Comparison of ENCODE assay signal across 25 cellular contexts in genomic region chr20:24501764-24502163, GRCh38. TPM values are rescaled to one million over a fixed set of nuclear protein-coding genes. Genes with fewer than 3 reads are reported as not detected.
DNase-seq lines count a peak whose midpoint lies in the region; ATAC-seq, FAIRE-seq and TF ChIP-seq lines count a peak whose summit lies in the region.
"Had no signal": no experiment of that assay in that cellular context is flagged by ENCODE, and none has a peak within 500 bp of the region (broad histone marks: within the 10 kb centered on the region; RNA-seq: fewer than 3 reads in every experiment).

No MANE protein-coding gene starts in this region.

- H3K9ac ChIP-seq in astrocyte (ENCODE audit: low read length) = peak overlapping the region; percentile 37
- H3K9ac ChIP-seq: BLaER1 treated with 17β-estradiol and CSF1 and Interleukin-3, amounts not matched to agents 10 nM and 100 nM had no signal

- H3K4me1 Mint-ChIP-seq in astrocyte (ENCODE audit: low read depth, unreplicated experiment) = peaks cover 54% of the 10 kb centered on the region
- peaks cover 15% of the 10 kb centered on the region for H3K4me1 Mint-ChIP-seq in glutamatergic neuron (ENCODE audit: low read depth, unreplicated experiment)

- no peak overlapping the region for H2AFZ ChIP-seq in astrocyte (ENCODE audit: low read depth, low read length)

- H3K4me3 ChIP-seq in heart right ventricle = no peak overlapping the region
- H3K4me3 ChIP-seq in astrocyte (ENCODE audit: insufficient read depth, low read depth, low read length) = no peak overlapping the region
- no peak overlapping the region for H3K4me3 ChIP-seq in spleen
- H3K4me3 ChIP-seq: BLaER1 treated with 17β-estradiol and CSF1 and Interleukin-3, amounts not matched to agents 10 nM and 100 nM; GM12878; MG63 had no signal

- H3K9me3 Mint-ChIP-seq in astrocyte (ENCODE audit: unreplicated experiment) (no peaks in the 10 kb centered on the region), glutamatergic neuron (ENCODE audit: unreplicated experiment) (peaks cover 5% of the 10 kb centered on the region)

- H3K9me3 ChIP-seq in heart right ventricle (no peaks in the 10 kb centered on the region), astrocyte (ENCODE audit: insufficient read depth, low read depth, low read length) (no peaks in the 10 kb centered on the region), spleen (no peaks in the 10 kb centered on the region)
- H3K9me3 ChIP-seq: BLaER1 treated with 17β-estradiol and CSF1 and Interleukin-3, amounts not matched to agents 10 nM and 100 nM; MG63 had no signal

- DNase-seq in heart right ventricle (no peak), Right ventricle myocardium superior (no peak), astrocyte (ENCODE audit: low read depth) (no peak), glutamatergic neuron (no peak), spleen (peak; percentile 47), GDM1 (lab: John Stamatoyannopoulos, UW) (no peak)
- no peak for DNase-seq in effector CD8-positive, alpha-beta T cell (lab: John Stamatoyannopoulos, UW)
- DNase-seq: DND-41, H7, Karpas-422, NCI-H1092, NCI-H146, NCI-H2081, NCI-H510A treated with DMSO at 0.1 percent for 48 hours, NCI-H82, SHP77 had no signal

- peaks cover 2% of the 10 kb centered on the region for H3K79me2 ChIP-seq in astrocyte (ENCODE audit: insufficient read depth, low read length)

- WGBS in heart right ventricle, 2 donors = 62 to 83% methylated on average over 8 of the region's 8 CpGs
- WGBS in spleen, 5 donors = 73 to 89% (median 80%) methylated on average over 8 of the region's 8 CpGs

- peaks cover 5% of the 10 kb centered on the region for H4K20me1 ChIP-seq in astrocyte (ENCODE audit: insufficient read depth, low read length)
- H4K20me1 ChIP-seq: BLaER1 treated with 17β-estradiol and CSF1 and Interleukin-3, amounts not matched to agents 10 nM and 100 nM had no signal

- H3K4me1 ChIP-seq in heart right ventricle (peaks cover 0 to 60% (median 16%) of the 10 kb centered on the region in 9 donors), astrocyte (ENCODE audit: insufficient read depth, low read length) (peaks cover 28% of the 10 kb centered on the region), spleen (no peaks in the 10 kb centered on the region)

- H3K4me3 Mint-ChIP-seq in astrocyte (ENCODE audit: unreplicated experiment) (peak overlapping the region; percentile 58), glutamatergic neuron (ENCODE audit: unreplicated experiment) (no peak overlapping the region)

- H3K27me3 ChIP-seq in heart right ventricle = no peaks in the 10 kb centered on the region
- no peaks in the 10 kb centered on the region for H3K27me3 ChIP-seq in astrocyte (ENCODE audit: insufficient read depth, low read length)
- peaks cover 0 to 11% (median 0%) of the 10 kb centered on the region in 7 donors for H3K27me3 ChIP-seq in spleen (replicated peaks in 1 of 7)
- H3K27me3 ChIP-seq: BLaER1 treated with 17β-estradiol and CSF1 and Interleukin-3, amounts not matched to agents 10 nM and 100 nM; MG63 had no signal

- H3K27ac Mint-ChIP-seq in astrocyte (ENCODE audit: unreplicated experiment) (peak overlapping the region; percentile 99), glutamatergic neuron (ENCODE audit: unreplicated experiment) (peak overlapping the region; percentile 88)

- TF ChIP-seq POLR2A in spleen (IDR thresholded peaks at IDR 0.05) = no peak

- no peak for FAIRE-seq in astrocyte (lab: Jason Lieb, UNC)
- FAIRE-seq: G401.6, GM12878, GM18507 had no signal

- H3K27me3 Mint-ChIP-seq in astrocyte (ENCODE audit: low read depth, unreplicated experiment) = no peaks in the 10 kb centered on the region
- H3K27me3 Mint-ChIP-seq in glutamatergic neuron (ENCODE audit: unreplicated experiment) = peaks cover 4% of the 10 kb centered on the region

- H3K36me3 ChIP-seq in heart right ventricle (no peaks in the 10 kb centered on the region), astrocyte (ENCODE audit: insufficient read depth, low read length) (no peaks in the 10 kb centered on the region), spleen (no peaks in the 10 kb centered on the region)
- H3K36me3 ChIP-seq: BLaER1 treated with 17β-estradiol and CSF1 and Interleukin-3, amounts not matched to agents 10 nM and 100 nM; MG63 had no signal

- H3K4me2 ChIP-seq in astrocyte (ENCODE audit: low read length) = peak overlapping the region; percentile 81

- intact Hi-C loops in heart right ventricle (cut with DNase I) = loop anchor here in 2 of 10 donors (5.0 to 10.0 kb wide), 2 partner anchors 34 to 133 kb away; partner anchors contain the start of gene SYNDIG1 (in 2 of the 2)
- intact Hi-C loops in Right ventricle myocardium superior (cut with DNase I) = no loop called here
- intact Hi-C loops in spleen (cut with DNase I; ENCODE audit: low total_unique reads) = loop anchor here (10.0 kb wide), 1 partner anchor 63 kb away; no protein-coding TSS in a partner anchor

- H3K27ac ChIP-seq in heart right ventricle = peak overlapping the region in 9 of 10 donors; percentile 76 to 98 (median 88)
- peak overlapping the region; percentile 95 for H3K27ac ChIP-seq in astrocyte (ENCODE audit: low read depth, low read length)
- H3K27ac ChIP-seq in spleen = no peak overlapping the region
- H3K27ac ChIP-seq: BLaER1 treated with 17β-estradiol and CSF1 and Interleukin-3, amounts not matched to agents 10 nM and 100 nM had no signal

- peak in 1 of 8 donors; percentile 5 for ATAC-seq in heart right ventricle
- ATAC-seq in Right ventricle myocardium superior (ENCODE audit: poor library complexity) = no peak
- no peak for ATAC-seq in GM21619 (IDR thresholded peaks at IDR 0.05; ENCODE audit: unreplicated experiment)
- ATAC-seq: GM12878, Panc1 had no signal

- H3K36me3 Mint-ChIP-seq in astrocyte (ENCODE audit: low read depth, unreplicated experiment) = peaks cover 3% of the 10 kb centered on the region
- H3K36me3 Mint-ChIP-seq in glutamatergic neuron (ENCODE audit: unreplicated experiment) = no peaks in the 10 kb centered on the region

- TF ChIP-seq CTCF in heart right ventricle (IDR thresholded peaks at IDR 0.05) (no peak), astrocyte (IDR thresholded peaks at IDR 0.05; ENCODE audit: insufficient read depth, low read depth, low read length) (no peak), glutamatergic neuron (IDR thresholded peaks at IDR 0.05; ENCODE audit: partially characterized antibody, unreplicated experiment) (no peak), spleen (IDR thresholded peaks at IDR 0.05 in 8 of 11, conservative IDR thresholded peaks at IDR 0.05 in 3 of 11) (no peak)

RNA-seq across cellular contexts. Expression of gene SYNDIG1, which starts 32.3 kb away (rescaled TPM):
- 10 to 100 TPM in 9 of 10 donors, 1 to 10 TPM in 1; 8.7 to 34.7 (median 22.6) TPM for total RNA-seq in heart right ventricle
- polyA plus RNA-seq in heart right ventricle = 10 to 100 TPM in 1 of 2 donors, 1 to 10 TPM in 1; 8.6 to 13.1 TPM
- total RNA-seq in Right ventricle myocardium superior = 11.5 TPM
- 5.7 and 8.7 TPM in 2 replicates for total RNA-seq in astrocyte
- total RNA-seq in glutamatergic neuron (ENCODE audit: unreplicated experiment) = 10.4 TPM
- 1 to 10 TPM in 5 of 7 donors, under 1 TPM in 2; 0.70 to 3.5 (median 1.4) TPM for total RNA-seq in spleen
- 1 to 10 TPM; 1.2 to 1.4 (median 1.2) TPM for polyA plus RNA-seq in spleen
- total RNA-seq: GM12878, HT-29, IMR-90 had no signal
- polyA plus RNA-seq: GM12878, IMR-90 had no signal

Comparison
In these comparisons a context has a peak if more than half of its experiments do, and no peak if none do; other contexts are left out.
1. H3K27ac ChIP-seq: peak in heart right ventricle (9 of 10) and astrocyte (single experiment); none in spleen (0 of 8).